In the genomic region with DNA sequence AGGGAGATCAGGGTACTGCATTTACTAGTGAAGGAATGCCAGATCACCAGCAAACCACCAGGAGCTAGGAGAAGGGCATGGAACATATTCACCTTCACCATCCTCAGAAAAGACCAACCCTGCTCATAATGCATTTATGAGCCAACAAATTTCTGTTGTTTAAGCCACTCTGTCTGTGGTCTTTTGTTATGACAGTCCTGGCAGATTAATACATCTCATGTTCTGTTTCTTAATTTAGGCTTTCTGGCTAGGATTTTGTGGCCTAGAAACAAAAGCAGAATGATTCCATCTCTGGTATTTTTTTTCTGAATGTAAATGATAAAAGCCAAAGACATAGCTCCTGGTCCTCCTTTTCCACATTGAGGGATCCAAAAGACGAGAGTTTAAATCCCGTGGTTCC, we compare ENCODE assay signal across 27 cellular contexts.
"Had no signal": no experiment of that assay in that cellular context is flagged by ENCODE, and none has a peak within 500 bp of the region (broad histone marks: within the 10 kb centered on the region; RNA-seq: fewer than 3 reads in every experiment).

No MANE protein-coding gene starts in this region.

- H3K4me1 ChIP-seq: foreskin keratinocyte, heart right ventricle, left lung, lower lobe of right lung had no signal

- H3K36me3 Mint-ChIP-seq: mesothelial cell of epicardium had no signal

- DNase-seq: dermis blood vessel endothelial cell; dorsolateral prefrontal cortex; effector CD4-positive, alpha-beta T cell; effector memory CD4-positive, alpha-beta T cell; endodermal cell; erythroblast; foreskin keratinocyte; glutamatergic neuron; head of caudate nucleus; heart right ventricle; hippocampal formation; islet precursor cell; kidney; left cardiac atrium; left lung; left ventricle myocardium superior; lower lobe of right lung; mesenchymal stem cell; mucosa of descending colon; naive B cell had no signal

- H3K27me3 ChIP-seq: foreskin keratinocyte had no signal

- ATAC-seq: esophagus mucosa, foreskin keratinocyte, heart right ventricle, left cardiac atrium, left lung, left ventricle myocardium superior, lower lobe of right lung, mucosa of descending colon had no signal

- H3K9me3 ChIP-seq: lower lobe of right lung had no signal

- H3K27me3 Mint-ChIP-seq: naive B cell had no signal

- H3K27ac ChIP-seq: coronary artery, dorsolateral prefrontal cortex, epithelial cell of prostate, foreskin keratinocyte, heart right ventricle, left lung, lower lobe of right lung had no signal

- H3K4me1 Mint-ChIP-seq: mesothelial cell of epicardium, naive B cell had no signal

- H3K36me3 ChIP-seq: heart right ventricle, left lung, lower lobe of right lung had no signal

- H3K4me3 Mint-ChIP-seq: endodermal cell, mesothelial cell of epicardium, naive B cell had no signal

- H3K27ac Mint-ChIP-seq: endodermal cell, mesothelial cell of epicardium, naive B cell had no signal

- FAIRE-seq: colon, endometrium, frontal cortex, kidney had no signal

- H3K4me3 ChIP-seq: coronary artery, dorsolateral prefrontal cortex, heart right ventricle, left lung, lower lobe of right lung, mucosa of descending colon had no signal
